2 cellular contexts compared by ENCODE assay signal in the genomic region with DNA sequence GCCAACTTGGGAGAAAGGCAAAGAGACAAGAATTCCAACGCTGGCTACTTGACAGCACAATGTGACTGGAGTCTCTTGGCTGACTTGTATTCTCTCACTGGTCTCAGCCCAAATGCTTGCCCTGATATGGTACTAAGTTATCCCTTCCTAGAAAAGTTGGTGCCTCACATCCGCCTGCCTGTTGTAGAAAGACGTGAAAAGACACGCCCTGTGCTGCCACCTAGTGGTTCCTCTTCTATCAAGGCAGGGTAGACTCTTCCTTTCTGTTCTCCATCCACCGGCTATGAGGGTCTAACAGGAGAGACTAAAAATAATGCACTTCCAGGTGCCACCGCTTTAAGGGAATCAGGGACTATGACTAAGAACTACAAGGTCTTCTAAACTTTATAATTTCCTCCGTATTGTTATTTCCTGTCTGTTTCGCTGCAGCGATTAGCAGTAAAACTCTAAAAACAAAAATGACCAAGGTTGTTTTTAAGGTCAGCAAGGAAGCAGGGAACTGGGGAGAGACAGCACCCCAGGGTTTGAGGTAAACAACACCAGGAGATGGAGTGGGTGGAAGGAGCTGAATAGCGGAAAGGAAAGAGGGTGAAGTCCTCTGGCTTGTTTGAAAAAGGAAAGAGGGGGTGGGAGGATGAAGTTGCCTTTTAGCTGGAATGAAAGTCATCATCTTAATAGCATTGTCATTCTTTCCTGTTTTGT.
TF ChIP-seq lines count a peak whose summit lies in the region.

No MANE protein-coding gene starts in this region.

TF ChIP-seq in A549, 52 proteins besides CTCF, POLR2A, EP300 and RAD21 (continued from another document):
- TF ChIP-seq, protein P1, sequence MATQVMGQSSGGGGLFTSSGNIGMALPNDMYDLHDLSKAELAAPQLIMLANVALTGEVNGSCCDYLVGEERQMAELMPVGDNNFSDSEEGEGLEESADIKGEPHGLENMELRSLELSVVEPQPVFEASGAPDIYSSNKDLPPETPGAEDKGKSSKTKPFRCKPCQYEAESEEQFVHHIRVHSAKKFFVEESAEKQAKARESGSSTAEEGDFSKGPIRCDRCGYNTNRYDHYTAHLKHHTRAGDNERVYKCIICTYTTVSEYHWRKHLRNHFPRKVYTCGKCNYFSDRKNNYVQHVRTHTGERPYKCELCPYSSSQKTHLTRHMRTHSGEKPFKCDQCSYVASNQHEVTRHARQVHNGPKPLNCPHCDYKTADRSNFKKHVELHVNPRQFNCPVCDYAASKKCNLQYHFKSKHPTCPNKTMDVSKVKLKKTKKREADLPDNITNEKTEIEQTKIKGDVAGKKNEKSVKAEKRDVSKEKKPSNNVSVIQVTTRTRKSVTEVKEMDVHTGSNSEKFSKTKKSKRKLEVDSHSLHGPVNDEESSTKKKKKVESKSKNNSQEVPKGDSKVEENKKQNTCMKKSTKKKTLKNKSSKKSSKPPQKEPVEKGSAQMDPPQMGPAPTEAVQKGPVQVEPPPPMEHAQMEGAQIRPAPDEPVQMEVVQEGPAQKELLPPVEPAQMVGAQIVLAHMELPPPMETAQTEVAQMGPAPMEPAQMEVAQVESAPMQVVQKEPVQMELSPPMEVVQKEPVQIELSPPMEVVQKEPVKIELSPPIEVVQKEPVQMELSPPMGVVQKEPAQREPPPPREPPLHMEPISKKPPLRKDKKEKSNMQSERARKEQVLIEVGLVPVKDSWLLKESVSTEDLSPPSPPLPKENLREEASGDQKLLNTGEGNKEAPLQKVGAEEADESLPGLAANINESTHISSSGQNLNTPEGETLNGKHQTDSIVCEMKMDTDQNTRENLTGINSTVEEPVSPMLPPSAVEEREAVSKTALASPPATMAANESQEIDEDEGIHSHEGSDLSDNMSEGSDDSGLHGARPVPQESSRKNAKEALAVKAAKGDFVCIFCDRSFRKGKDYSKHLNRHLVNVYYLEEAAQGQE (IDR thresholded peaks at IDR 0.05), result no peak
- TF ChIP-seq, protein P2, sequence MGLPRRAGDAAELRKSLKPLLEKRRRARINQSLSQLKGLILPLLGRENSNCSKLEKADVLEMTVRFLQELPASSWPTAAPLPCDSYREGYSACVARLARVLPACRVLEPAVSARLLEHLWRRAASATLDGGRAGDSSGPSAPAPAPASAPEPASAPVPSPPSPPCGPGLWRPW (IDR thresholded peaks at IDR 0.05), result no peak

TF ChIP-seq in Ishikawa, 13 proteins besides CTCF, POLR2A, EP300 and RAD21 (continued from another document):
- TF ChIP-seq, protein P1 (IDR thresholded peaks at IDR 0.05; ENCODE audit: low read depth), result no peak
